Comparison of ENCODE assay signal across 1 cellular context in genomic region chr4:98466868-98467599, GRCh38.
TF ChIP-seq lines count a peak whose summit lies in the region.

No MANE protein-coding gene starts in this region.

TF ChIP-seq in HepG2, 621 proteins besides CTCF, POLR2A, EP300 and RAD21 (continued from another document):
- TF ChIP-seq ZNF362 (CRISPR knock-in tag; IDR thresholded peaks at IDR 0.05; ENCODE audit: borderline replicate concordance) (no peak), KDM4B (CRISPR knock-in tag; IDR thresholded peaks at IDR 0.05) (no peak), LRRFIP1 (CRISPR knock-in tag; conservative IDR thresholded peaks at IDR 0.05) (no peak), ZNF704 (CRISPR knock-in tag; IDR thresholded peaks at IDR 0.05; ENCODE audit: borderline replicate concordance) (no peak), ZBTB39 (CRISPR knock-in tag; IDR thresholded peaks at IDR 0.05) (no peak), ZKSCAN8 (CRISPR knock-in tag; IDR thresholded peaks at IDR 0.05; ENCODE audit: borderline replicate concordance) (no peak), ZNF34 (CRISPR knock-in tag; IDR thresholded peaks at IDR 0.05; ENCODE audit: borderline replicate concordance) (no peak)
